Comparison of ENCODE assay signal across 8 cellular contexts in the genomic region with DNA sequence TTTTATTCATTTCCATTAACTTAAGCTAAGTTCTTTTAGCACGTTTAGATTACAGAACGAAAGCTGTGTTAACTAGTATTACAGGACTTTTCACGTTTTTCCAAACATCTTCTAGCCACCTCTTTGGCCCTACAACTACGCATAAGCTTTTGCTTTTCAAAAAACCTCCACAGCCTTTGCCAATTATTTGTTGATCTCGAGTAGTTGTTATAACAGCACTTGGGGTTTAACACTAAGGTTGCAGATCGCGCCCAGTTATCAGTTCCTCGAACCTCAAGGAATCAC. TPM values are rescaled to one million over a fixed set of nuclear protein-coding genes. Genes with fewer than 3 reads are reported as not detected.
A peak's percentile ranks its signal among the peaks of the same experiment; 100 is the strongest.
DNase-seq lines count a peak whose midpoint lies in the region; ATAC-seq and TF ChIP-seq lines count a peak whose summit lies in the region.

No MANE protein-coding gene starts in this region.

- peaks cover 22% of the 10 kb centered on the region for H3F3A ChIP-seq in GM23248 (ENCODE audit: insufficient read depth)

- no peak for ATAC-seq in GM21723 (IDR thresholded peaks at IDR 0.05; ENCODE audit: unreplicated experiment)

- H3K9ac ChIP-seq in GM23248: peak overlapping the region; percentile 98

- peak overlapping the region; percentile 90 for H3K4me3 ChIP-seq in GM23248
- peak overlapping the region; percentile 73 to 88 for H3K4me3 ChIP-seq in ascending aorta
- H3K4me3 ChIP-seq in iPS-18c (ENCODE audit: insufficient read depth, low read depth, low read length): peak overlapping the region; percentile 100
- H3K4me3 ChIP-seq in stomach: peak overlapping the region; percentile 66 to 93 (median 88)

- H2AFZ ChIP-seq in GM23248: peak overlapping the region; percentile 98

- in situ Hi-C loops in GM23248 (cut with MboI): no loop called here

- H3K9me3 Mint-ChIP-seq in activated naive CD4-positive, alpha-beta T cell treated with anti-CD3 and anti-CD28 coated beads for 36 hours: no peaks in the 10 kb centered on the region

- peaks cover 37% of the 10 kb centered on the region for H3K4me1 Mint-ChIP-seq in activated naive CD4-positive, alpha-beta T cell treated with anti-CD3 and anti-CD28 coated beads for 36 hours (ENCODE audit: low read depth)

- H3K27ac ChIP-seq in GM23248 (peak overlapping the region; percentile 94), ascending aorta (peak overlapping the region; percentile 91 to 94), stomach (peak overlapping the region; percentile 79 to 96 (median 95))

- H3K9me3 ChIP-seq in GM23248 (ENCODE audit: low read depth) (no peaks in the 10 kb centered on the region), ascending aorta (no peaks in the 10 kb centered on the region), iPS-18c (ENCODE audit: control insufficient read depth, insufficient read depth, low read length) (no peaks in the 10 kb centered on the region), stomach (no peaks in the 10 kb centered on the region)

- H3K27me3 ChIP-seq in GM23248 (replicated peaks; ENCODE audit: insufficient read depth) (no peaks in the 10 kb centered on the region), ascending aorta (no peaks in the 10 kb centered on the region), stomach (no peaks in the 10 kb centered on the region)

- H3K36me3 ChIP-seq in GM23248 (ENCODE audit: low read depth): no peaks in the 10 kb centered on the region
- H3K36me3 ChIP-seq in ascending aorta: no peaks in the 10 kb centered on the region
- H3K36me3 ChIP-seq in stomach: peaks cover 0 to 5% (median 1%) of the 10 kb centered on the region in 4 donors

- peaks cover 42% of the 10 kb centered on the region for H3K79me2 ChIP-seq in GM23248 (ENCODE audit: insufficient read depth)

- peaks cover 23% of the 10 kb centered on the region; the same call in 1 of the 2 replicates for H4K20me1 ChIP-seq in GM23248 (ENCODE audit: insufficient read depth)

- TF ChIP-seq CTCF in ascending aorta (IDR thresholded peaks at IDR 0.05) (no peak), stomach (IDR thresholded peaks at IDR 0.05) (no peak)

- no peak for TF ChIP-seq EP300 in stomach (IDR thresholded peaks at IDR 0.05)

- DNase-seq in GM23248 (no peak), ascending aorta (ENCODE audit: low spot score in 2 of 2) (no peak), stomach (no peak), OCI-M2 (lab: John Stamatoyannopoulos, UW; ENCODE audit: unreplicated experiment) (no peak), kidney glomerular epithelial cell (lab: John Stamatoyannopoulos, UW) (no peak)
- DNase-seq in activated naive CD4-positive, alpha-beta T cell treated with anti-CD3 and anti-CD28 coated beads for 36 hours: no peak

- H3K36me3 Mint-ChIP-seq in activated naive CD4-positive, alpha-beta T cell treated with anti-CD3 and anti-CD28 coated beads for 36 hours (ENCODE audit: low read depth): peaks cover 18% of the 10 kb centered on the region

- no peak overlapping the region for H3K4me3 Mint-ChIP-seq in activated naive CD4-positive, alpha-beta T cell treated with anti-CD3 and anti-CD28 coated beads for 36 hours

- H3K27ac Mint-ChIP-seq in activated naive CD4-positive, alpha-beta T cell treated with anti-CD3 and anti-CD28 coated beads for 36 hours: no peak overlapping the region

- 5 to 6% methylated on average over 8 of the region's 8 CpGs for WGBS in GM23248 (ENCODE audit: low coverage in 1 of 2, low lambda C conversion rate in 2 of 2, missing lambda C conversion rate in 2 of 2), 2 experiments
- 3 to 6% (median 4%) methylated on average over 8 of the region's 8 CpGs for whole genome bisulfite sequencing in stomach, 5 donors

- H3K4me1 ChIP-seq in GM23248 (ENCODE audit: insufficient read depth): peaks cover 20% of the 10 kb centered on the region
- peaks cover 0 to 14% of the 10 kb centered on the region in 2 donors for H3K4me1 ChIP-seq in ascending aorta
- H3K4me1 ChIP-seq in stomach: peaks cover 34 to 45% (median 40%) of the 10 kb centered on the region in 4 donors

- H3K9me2 ChIP-seq in GM23248 (ENCODE audit: insufficient read depth): no peaks in the 10 kb centered on the region

- intact Hi-C loops in ascending aorta (cut with DNase I): loop anchor here (1.0 to 2.0 kb wide), 2 partner anchors 31 to 79 kb away; a partner anchor contains a TSS
- intact Hi-C loops in stomach (cut with DNase I; ENCODE audit: low total_unique reads): no loop called here
- intact Hi-C loops in activated naive CD4-positive, alpha-beta T cell treated with anti-CD3 and anti-CD28 coated beads for 36 hours (cut with micrococcal nuclease): loop anchor here (1.0 to 10.0 kb wide), 14 partner anchors 31 to 1027 kb away; a partner anchor contains a TSS

- peak overlapping the region; percentile 95 for H3K4me2 ChIP-seq in GM23248 (ENCODE audit: unreplicated experiment)

- H3K27me3 Mint-ChIP-seq in activated naive CD4-positive, alpha-beta T cell treated with anti-CD3 and anti-CD28 coated beads for 36 hours (ENCODE audit: low read depth): no peaks in the 10 kb centered on the region

- CTCF ChIA-PET in activated naive CD4-positive, alpha-beta T cell treated with anti-CD3 and anti-CD28 coated beads for 36 hours (lab: Charles Lee): interaction anchor here (0.9 to 1.5 kb wide), 2 partner anchors 401 to 508 kb away, joined by 3 read pairs; a partner anchor contains a TSS

- no peak for TF ChIP-seq POLR2A in stomach (IDR thresholded peaks at IDR 0.05)

RNA-seq across cellular contexts. Expression of a gene that starts 0.5 kb away (rescaled TPM):
- 17.3 and 17.7 TPM in 2 replicates for total RNA-seq in GM23248 (2014; rRNA removed; shearing (Covaris generic))
- polyA plus RNA-seq in GM23248 (2016; fragmentation: Nextera tagmentation; extraction: Ambion mirVana) (42.5 and 52.9 TPM in 2 replicates), stomach (10 to 100 TPM; 15.5 to 47.2 (median 28.8) TPM)
- total RNA-seq in ascending aorta (59.6 TPM), stomach (100 to 1,000 TPM; 100 to 149 (median 119) TPM)
- total RNA-seq in activated naive CD4-positive, alpha-beta T cell treated with anti-CD3 and anti-CD28 coated beads for 36 hours: 10 to 100 TPM; 86.3 to 93.6 TPM

RNA-seq across cellular contexts. Expression of a gene that starts 31.0 kb away (rescaled TPM):
- total RNA-seq in GM23248 (2014; rRNA removed; shearing (Covaris generic)): 16.4 and 18.3 TPM in 2 replicates
- 15.6 and 16.4 TPM in 2 replicates for polyA plus RNA-seq in GM23248 (2016; fragmentation: Nextera tagmentation; extraction: Ambion mirVana)
- 73.9 TPM for total RNA-seq in ascending aorta
- total RNA-seq in stomach: 10 to 100 TPM in 3 of 5 donors, 1 to 10 TPM in 2; 2.7 to 50.8 (median 14.5) TPM
- 1 to 10 TPM; 3.4 to 6.1 (median 5.5) TPM for polyA plus RNA-seq in stomach
- 1 to 10 TPM; 8.5 to 9.2 TPM for total RNA-seq in activated naive CD4-positive, alpha-beta T cell treated with anti-CD3 and anti-CD28 coated beads for 36 hours
